Comparison of ENCODE assay signal across 9 cellular contexts in genomic region chr9:94140418-94140780, GRCh38. TPM values are rescaled to one million over a fixed set of nuclear protein-coding genes. Genes with fewer than 3 reads are reported as not detected.
DNase-seq lines count a peak whose midpoint lies in the region; TF ChIP-seq lines count a peak whose summit lies in the region.
"Had no signal": no experiment of that assay in that cellular context is flagged by ENCODE, and none has a peak within 500 bp of the region (broad histone marks: within the 10 kb centered on the region; RNA-seq: fewer than 3 reads in every experiment).

No MANE protein-coding gene starts in this region.

- H3K36me3 Mint-ChIP-seq in nephron (ENCODE audit: low read depth): no peaks in the 10 kb centered on the region
- H3K36me3 Mint-ChIP-seq: memory B cell had no signal

- DNase-seq in WERI-Rb-1 (no peak), dorsolateral prefrontal cortex (no peak), tibial artery (no peak), NCI-H2227 treated with DMSO at 0.1 percent for 48 hours (lab: John Stamatoyannopoulos, UW) (no peak), H7 (no peak)
- DNase-seq in activated CD8-positive, alpha-beta memory T cell treated with anti-CD3 and anti-CD28 coated beads, Interleukin-2, amount 50 U/mL, for 4 hours: no peak

- H3K4me3 ChIP-seq in WERI-Rb-1 (ENCODE audit: low read depth, low read length) (no peak overlapping the region), dorsolateral prefrontal cortex (peak overlapping the region in 6 of 59 donors; percentile 3 to 23 (median 13)), tibial artery (peak overlapping the region; percentile 10 to 40), H7 (ENCODE audit: insufficient read depth, low read depth, low read length) (no peak overlapping the region)
- H3K4me3 ChIP-seq: cardiac muscle cell had no signal

- H3K36me3 ChIP-seq in WERI-Rb-1: no peaks in the 10 kb centered on the region
- H3K36me3 ChIP-seq in tibial artery: no peaks in the 10 kb centered on the region
- no peaks in the 10 kb centered on the region for H3K36me3 ChIP-seq in H7 (replicated peaks; ENCODE audit: control insufficient read depth, insufficient read depth, low read length)
- H3K36me3 ChIP-seq: cardiac muscle cell had no signal

- intact Hi-C loops in dorsolateral prefrontal cortex (cut with DNase I) (no loop called here), tibial artery (cut with DNase I; ENCODE audit: low total_unique reads) (loop anchor here (2.0 kb wide), 1 partner anchor 24 kb away; no protein-coding TSS in a partner anchor)

- H3K27ac Mint-ChIP-seq in nephron: peak overlapping the region; percentile 83 to 91 (median 90)

- no peaks in the 10 kb centered on the region for H3K9me3 Mint-ChIP-seq in nephron
- H3K9me3 Mint-ChIP-seq: memory B cell had no signal

- TF ChIP-seq CTCF in WERI-Rb-1 (IDR thresholded peaks at IDR 0.05; ENCODE audit: low read depth, low read length) (no peak), dorsolateral prefrontal cortex (IDR thresholded peaks at IDR 0.05 in 54 of 56, conservative IDR thresholded peaks at IDR 0.05 in 2 of 56; ENCODE audit: low read depth in 1 of 56, partially characterized antibody in 56 of 56) (no peak), nephron (IDR thresholded peaks at IDR 0.05; ENCODE audit: unreplicated experiment in 3 of 3) (no peak), tibial artery (IDR thresholded peaks at IDR 0.05) (no peak)

- peaks cover 3% of the 10 kb centered on the region for H3K27me3 Mint-ChIP-seq in nephron (ENCODE audit: low read depth)
- H3K27me3 Mint-ChIP-seq: memory B cell had no signal

- peaks cover 0 to 84% (median 48%) of the 10 kb centered on the region in 4 donors for H3K4me1 ChIP-seq in tibial artery

- H3K4me1 Mint-ChIP-seq in nephron: peaks cover 40% of the 10 kb centered on the region

- peak overlapping the region in 1 of 3 experiments; percentile 31 for H3K4me3 Mint-ChIP-seq in nephron
- H3K4me3 Mint-ChIP-seq: memory B cell had no signal

- H3K27ac ChIP-seq in WERI-Rb-1 (peak overlapping the region; percentile 85), dorsolateral prefrontal cortex (peak overlapping the region in 46 of 59 donors; percentile 7 to 84 (median 62)), tibial artery (peak overlapping the region; percentile 87 to 89)
- H3K27ac ChIP-seq: cardiac muscle cell had no signal

- H3K27me3 ChIP-seq in WERI-Rb-1 (ENCODE audit: insufficient read depth, low read depth, severe bottlenecking) (no peaks in the 10 kb centered on the region), dorsolateral prefrontal cortex (no peaks in the 10 kb centered on the region), tibial artery (no peaks in the 10 kb centered on the region), H7 (ENCODE audit: control insufficient read depth, insufficient read depth, low read length) (no peaks in the 10 kb centered on the region)
- H3K27me3 ChIP-seq: cardiac muscle cell had no signal

- H3K9me3 ChIP-seq in WERI-Rb-1 (ENCODE audit: severe bottlenecking) (no peaks in the 10 kb centered on the region), tibial artery (no peaks in the 10 kb centered on the region)

RNA-seq across cellular contexts. Expression of gene PTPDC1, which starts 56.1 kb away (rescaled TPM):
- total RNA-seq in dorsolateral prefrontal cortex: 10 to 100 TPM; 15.0 to 85.4 (median 26.8) TPM
- 8.5 and 15.4 TPM in 2 replicates for total RNA-seq in H7 (2014; rRNA removed; shearing (Covaris generic))

Comparison
In these comparisons a context has a peak if more than half of its experiments do, and no peak if none do; other contexts are left out.
1. H3K4me3 ChIP-seq: peak in tibial artery (2 of 2); none in WERI-Rb-1 (single experiment) and H7 (single experiment).
2. Peak in every context shown above with its lines, with median percentiles within 50 percentile points of each other: H3K27ac ChIP-seq.